Comparison of ENCODE assay signal across 8 cellular contexts in genomic region chr13:51729853-51730553, GRCh38.
A peak's percentile ranks its signal among the peaks of the same experiment; 100 is the strongest.
DNase-seq lines count a peak whose midpoint lies in the region; ATAC-seq and TF ChIP-seq lines count a peak whose summit lies in the region.

No MANE protein-coding gene starts in this region.

- ATAC-seq in GM21390 (IDR thresholded peaks at IDR 0.05; ENCODE audit: unreplicated experiment), result no peak
- no peak for ATAC-seq in GM21367 (IDR thresholded peaks at IDR 0.05; ENCODE audit: unreplicated experiment)

- H3K4me1 Mint-ChIP-seq in Calu3 (ENCODE audit: low read depth, unreplicated experiment), result peaks cover 10% of the 10 kb centered on the region

- DNase-seq in Calu3, result peak; percentile 34
- DNase-seq in fibroblast of pulmonary artery (ENCODE audit: low read depth), result peak; percentile 90
- DNase-seq in 8988T, result no peak
- DNase-seq in GM20000 (ENCODE audit: low spot score), result no peak

- H3K27me3 ChIP-seq in skeletal muscle satellite cell (ENCODE audit: control insufficient read depth, insufficient read depth, low read length), result no peaks in the 10 kb centered on the region

- no peaks in the 10 kb centered on the region for H3K36me3 Mint-ChIP-seq in Calu3 (ENCODE audit: insufficient read depth, unreplicated experiment)

- no TSS peak for BruUV-seq in Calu3 (replicated peaks; lab: Mats Ljungman, UMichigan)

- H3K4me1 ChIP-seq in skeletal muscle satellite cell (ENCODE audit: control insufficient read depth, insufficient read depth, low read length), result peaks cover 68% of the 10 kb centered on the region

- H3K36me3 ChIP-seq in skeletal muscle satellite cell (ENCODE audit: insufficient read depth, low read length), result peaks cover 25% of the 10 kb centered on the region

- no peak overlapping the region for H3K27ac Mint-ChIP-seq in Calu3 (ENCODE audit: unreplicated experiment)

- H3K4me2 ChIP-seq in skeletal muscle satellite cell (ENCODE audit: low read length), result peak overlapping the region; percentile 79

- H3K4me3 Mint-ChIP-seq in Calu3 (ENCODE audit: low read depth, unreplicated experiment), result no peak overlapping the region

- H3K27me3 Mint-ChIP-seq in Calu3 (ENCODE audit: unreplicated experiment), result no peaks in the 10 kb centered on the region

- CTCF ChIA-PET in Calu3 (lab: Charles Lee), result interaction anchor here (0.7 kb wide), 1 partner anchor 74 kb away, joined by 3 read pairs; no protein-coding TSS in a partner anchor

- H3K9ac ChIP-seq in skeletal muscle satellite cell (ENCODE audit: low read depth, low read length), result peak overlapping the region; percentile 77

- no peaks in the 10 kb centered on the region for H3K9me3 Mint-ChIP-seq in Calu3 (ENCODE audit: low read depth, unreplicated experiment)

- intact Hi-C loops in Calu3 (cut with micrococcal nuclease; ENCODE audit: unreplicated experiment), result loop anchor here (2.0 to 5.0 kb wide), 5 partner anchors 35 to 293 kb away; partner anchors contain the start of genes DHRS12 and WDFY2

- TF ChIP-seq CTCF in Calu3 (IDR thresholded peaks at IDR 0.05; ENCODE audit: unreplicated experiment) (no peak), WI38 (IDR thresholded peaks at IDR 0.05; ENCODE audit: low read depth, low read length) (no peak), fibroblast of pulmonary artery (IDR thresholded peaks at IDR 0.05; ENCODE audit: low read length, missing control alignments) (no peak), GM20000 (IDR thresholded peaks at IDR 0.05; ENCODE audit: extremely low read depth, missing control alignments) (no peak)

- H3K9me3 ChIP-seq in skeletal muscle satellite cell (replicated peaks; ENCODE audit: low read length), result no peaks in the 10 kb centered on the region

- H3K4me3 ChIP-seq in WI38 (ENCODE audit: low read depth, low read length) (peak overlapping the region; percentile 28), fibroblast of pulmonary artery (replicated peaks; ENCODE audit: low read depth, low read length) (peak overlapping the region; percentile 25), skeletal muscle satellite cell (ENCODE audit: low read length) (peak overlapping the region; percentile 47)

Comparison
In these comparisons a context has a peak if more than half of its experiments do, and no peak if none do; other contexts are left out.
1. DNase-seq: peak in Calu3 (single experiment) and fibroblast of pulmonary artery (single experiment); none in 8988T (single experiment) and GM20000 (single experiment).
2. Peak in every context shown above with its lines, with median percentiles within 50 percentile points of each other: H3K4me3 ChIP-seq.